8 cellular contexts compared by ENCODE assay signal in the genomic region with DNA sequence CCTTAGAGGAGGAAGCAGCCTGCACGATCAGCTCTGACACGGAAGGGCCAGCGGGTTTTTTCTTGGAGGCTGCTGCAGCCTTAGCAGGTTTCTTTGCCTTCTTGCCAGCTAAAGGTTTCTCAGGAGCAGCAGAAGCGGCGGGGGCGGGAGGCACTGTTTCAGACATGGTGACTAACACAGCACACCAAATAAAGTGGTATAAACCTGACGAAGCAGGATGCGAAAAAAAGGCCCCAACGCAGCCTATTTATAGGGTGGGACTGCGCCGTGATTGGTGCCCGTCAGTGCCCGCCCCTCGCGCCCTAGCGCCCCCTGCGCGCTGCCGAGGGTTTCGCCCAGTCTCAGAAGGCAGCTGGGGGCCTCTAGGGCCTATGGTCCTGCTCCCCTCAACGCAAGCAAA. TPM values are rescaled to one million over a fixed set of nuclear protein-coding genes. Genes with fewer than 3 reads are reported as not detected.
DNase-seq lines count a peak whose midpoint lies in the region; ATAC-seq and TF ChIP-seq lines count a peak whose summit lies in the region.

No MANE protein-coding gene starts in this region.

- peaks cover 4% of the 10 kb centered on the region for H3K9me3 Mint-ChIP-seq in chondrocyte (ENCODE audit: low read depth)

- no peak overlapping the region for H3K9ac ChIP-seq in smooth muscle cell (ENCODE audit: low read depth)

- no peak overlapping the region for H2AFZ ChIP-seq in smooth muscle cell (ENCODE audit: low read depth)

- TF ChIP-seq CTCF in GM10248 (IDR thresholded peaks at IDR 0.05; ENCODE audit: control extremely low read depth, extremely low read depth, low read depth, missing control alignments): peak; percentile 45
- no peak for TF ChIP-seq CTCF in chondrocyte (IDR thresholded peaks at IDR 0.05)
- no peak for TF ChIP-seq CTCF in smooth muscle cell (IDR thresholded peaks at IDR 0.05; ENCODE audit: borderline replicate concordance, insufficient read depth, poor library complexity, severe bottlenecking)

- no peaks in the 10 kb centered on the region for H4K20me1 ChIP-seq in smooth muscle cell (ENCODE audit: low read depth)

- 66% methylated on average over 21 of the region's 21 CpGs for WGBS in smooth muscle cell (ENCODE audit: low lambda C conversion rate)

- POLR2A ChIA-PET in GM10248 (lab: Yijun Ruan, JAX): interaction anchor here (0.6 to 1.9 kb wide), 5 partner anchors 9 to 1826 kb away, joined by 3 to 6 read pairs (median 4); a partner anchor contains a TSS

- ATAC-seq in left lobe of liver (peak; percentile 20), GM19395 (IDR thresholded peaks at IDR 0.05; ENCODE audit: unreplicated experiment) (no peak)

- peaks cover 7% of the 10 kb centered on the region for H3F3A ChIP-seq in smooth muscle cell (ENCODE audit: low read depth)

- peaks cover 4% of the 10 kb centered on the region for H3K4me1 ChIP-seq in smooth muscle cell (ENCODE audit: low read depth)

- H3K36me3 ChIP-seq in smooth muscle cell (ENCODE audit: low read depth): no peaks in the 10 kb centered on the region

- no peaks in the 10 kb centered on the region for H3K27me3 ChIP-seq in smooth muscle cell (ENCODE audit: low read depth)

- no peaks in the 10 kb centered on the region for H3K27me3 Mint-ChIP-seq in chondrocyte (ENCODE audit: low read depth)

- H3K4me3 Mint-ChIP-seq in chondrocyte (ENCODE audit: unreplicated experiment): no peak overlapping the region

- H3K9me3 ChIP-seq in smooth muscle cell (replicated peaks; ENCODE audit: low read depth): no peaks in the 10 kb centered on the region

- H3K27ac ChIP-seq in smooth muscle cell (ENCODE audit: low read depth): no peak overlapping the region

- DNase-seq in GM10248 (ENCODE audit: extremely low spot score) (no peak), chondrocyte (ENCODE audit: low spot score) (no peak), left lobe of liver (ENCODE audit: low spot score) (peak; percentile 72), smooth muscle cell (lab: John Stamatoyannopoulos, UW; ENCODE audit: unreplicated experiment) (no peak), OCI-M2 (lab: John Stamatoyannopoulos, UW; ENCODE audit: unreplicated experiment) (no peak)
- peak; percentile 92 for DNase-seq in activated CD4-positive, alpha-beta T cell treated with anti-CD3 and anti-CD28 coated beads for 48 hours
- DNase-seq in stimulated activated CD4-positive, alpha-beta T cell treated with anti-CD3 and anti-CD28 coated beads, TNF-alpha, amount 100 ng/mL, for 1 hour (ENCODE audit: low read depth in 3 of 3, low spot score in 1 of 3): peak in 2 of 3 donors; percentile 65 to 69

- no peak overlapping the region for H3K4me2 ChIP-seq in smooth muscle cell

- H3K36me3 Mint-ChIP-seq in chondrocyte (ENCODE audit: low read depth): no peaks in the 10 kb centered on the region

- CTCF ChIA-PET in GM10248 (lab: Yijun Ruan, JAX): interaction anchor here (0.9 to 16.0 kb wide), 10 partner anchors 9 to 1272 kb away, joined by 3 to 163 read pairs (median 4); a partner anchor contains a TSS

- no peak overlapping the region for H3K4me3 ChIP-seq in smooth muscle cell

- H3K27ac Mint-ChIP-seq in chondrocyte (ENCODE audit: unreplicated experiment): peak overlapping the region; percentile 22

- no peaks in the 10 kb centered on the region for H3K79me2 ChIP-seq in smooth muscle cell (ENCODE audit: low read depth)

- peaks cover 8% of the 10 kb centered on the region for H3K4me1 Mint-ChIP-seq in chondrocyte (ENCODE audit: low read depth)

RNA-seq across cellular contexts. Expression of a gene that starts 55.0 kb away (rescaled TPM):
- total RNA-seq in chondrocyte (7.1 to 7.4 TPM (median 7.2 TPM) in 3 replicates), left lobe of liver (4.3 TPM), smooth muscle cell (9.1 and 9.8 TPM in 2 replicates)
- 6.1 and 7.2 TPM in 2 replicates for polyA plus RNA-seq in smooth muscle cell

Comparison
In these comparisons a context has a peak if more than half of its experiments do, and no peak if none do; other contexts are left out.
1. DNase-seq: peak in activated CD4-positive, alpha-beta T cell treated with anti-CD3 and anti-CD28 coated beads for 48 hours (single experiment), left lobe of liver (single experiment) and stimulated activated CD4-positive, alpha-beta T cell treated with anti-CD3 and anti-CD28 coated beads, TNF-alpha, amount 100 ng/mL, for 1 hour (2 of 3); none in GM10248 (single experiment), chondrocyte (single experiment), smooth muscle cell (single experiment) and OCI-M2 (single experiment).